Comparison of ENCODE assay signal across 18 cellular contexts in the genomic region with DNA sequence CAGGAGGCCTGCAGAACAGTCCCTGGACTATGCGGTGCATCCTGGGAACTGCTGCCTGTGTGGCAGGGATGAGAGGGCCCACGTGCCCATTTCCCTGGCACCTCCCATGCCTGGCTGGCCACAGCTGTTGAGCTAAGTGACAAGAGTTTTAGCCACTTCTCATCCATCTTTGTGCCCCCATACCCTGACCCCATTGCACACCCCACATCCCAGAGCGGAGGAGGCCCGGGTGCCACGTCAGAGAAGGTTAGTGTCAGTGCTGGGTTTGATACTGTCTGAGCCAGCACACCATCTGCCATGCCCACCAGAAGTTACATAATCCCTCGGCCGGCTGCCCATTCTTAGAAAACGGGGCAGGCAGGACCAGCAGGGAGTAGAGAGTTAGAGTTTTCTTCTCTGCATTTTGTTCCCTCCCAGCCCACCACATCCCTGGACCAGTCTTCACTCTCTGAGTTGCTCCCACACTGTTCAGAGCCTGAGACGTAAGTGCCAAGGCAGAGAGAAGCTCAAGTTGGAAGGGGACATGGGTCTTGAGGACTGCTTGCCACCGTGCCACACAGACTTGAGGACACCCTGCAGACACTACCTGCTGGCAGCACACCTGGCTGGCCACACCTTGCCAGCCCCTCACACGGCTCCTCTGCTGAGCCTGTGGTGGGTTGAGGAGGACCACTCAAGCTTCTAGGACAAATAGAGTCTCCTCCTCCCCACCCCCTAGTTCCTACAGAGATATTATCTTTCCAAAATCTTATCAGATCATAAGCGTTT. TPM values are rescaled to one million over a fixed set of nuclear protein-coding genes. Genes with fewer than 3 reads are reported as not detected.
DNase-seq lines count a peak whose midpoint lies in the region; ATAC-seq and TF ChIP-seq lines count a peak whose summit lies in the region.
"Had no signal": no experiment of that assay in that cellular context is flagged by ENCODE, and none has a peak within 500 bp of the region (broad histone marks: within the 10 kb centered on the region; RNA-seq: fewer than 3 reads in every experiment).

No MANE protein-coding gene starts in this region.

- H2AFZ ChIP-seq in osteoblast (ENCODE audit: low read length), result no peak overlapping the region

- no peaks in the 10 kb centered on the region for H3K27me3 ChIP-seq in heart left ventricle
- no peaks in the 10 kb centered on the region for H3K27me3 ChIP-seq in osteoblast (ENCODE audit: insufficient read depth, low read length)
- H3K27me3 ChIP-seq in uterus, result no peaks in the 10 kb centered on the region
- H3K27me3 ChIP-seq: gastroesophageal sphincter, transverse colon had no signal

- DNase-seq in heart left ventricle, result peak in 3 of 5 donors; percentile 25 to 40 (median 30)
- DNase-seq in left ventricle myocardium superior, result no peak
- peak; percentile 57 for DNase-seq in osteoblast (ENCODE audit: insufficient read length, low spot score, missing footprints)
- peak; percentile 10 to 12 for DNase-seq in uterus
- no peak for DNase-seq in T1000 (lab: John Stamatoyannopoulos, UW)
- DNase-seq: activated CD4-positive, alpha-beta memory T cell treated with anti-CD3 and anti-CD28 coated beads for 36 hours; activated naive CD4-positive, alpha-beta T cell treated with anti-CD3 and anti-CD28 coated beads, Interleukin-2, amount 10 ng/mL, durations not matched to agents 7 days and 5 days; activated T-cell treated with anti-CD3 and anti-CD28 coated beads, Interleukin-2, amount 50 U/mL, for 1 hour; DMS79; Kasumi-1; NCI-H1417; SW 1271; transverse colon had no signal

- H3K4me1 ChIP-seq in heart left ventricle, result peaks cover 4 to 66% (median 38%) of the 10 kb centered on the region in 12 donors
- peaks cover 26% of the 10 kb centered on the region for H3K4me1 ChIP-seq in osteoblast (ENCODE audit: insufficient read depth, low read length)
- H3K4me1 ChIP-seq in uterus, result no peaks in the 10 kb centered on the region
- H3K4me1 ChIP-seq: gastroesophageal sphincter had no signal

- intact Hi-C loops in heart left ventricle (cut with DNase I), result no loop called here
- intact Hi-C loops in left ventricle myocardium superior (cut with micrococcal nuclease), result no loop called here
- intact Hi-C loops in uterus (cut with DNase I; ENCODE audit: low total_unique reads), result no loop called here

- no peak overlapping the region for H3K4me2 ChIP-seq in osteoblast (ENCODE audit: insufficient read depth, low read length)

- peaks cover 41% of the 10 kb centered on the region for H4K20me1 ChIP-seq in osteoblast (ENCODE audit: insufficient read depth, low read length)

- H3K9me3 ChIP-seq in heart left ventricle (no peaks in the 10 kb centered on the region), osteoblast (ENCODE audit: low read depth, low read length) (no peaks in the 10 kb centered on the region), uterus (no peaks in the 10 kb centered on the region)
- H3K9me3 ChIP-seq: gastroesophageal sphincter, transverse colon had no signal

- 66 to 79% (median 73%) methylated on average over 11 to 12 of the region's 12 CpGs for WGBS in heart left ventricle, 4 donors

- H3K4me3 ChIP-seq in heart left ventricle (no peak overlapping the region), osteoblast (ENCODE audit: insufficient read depth, low read length) (no peak overlapping the region), uterus (no peak overlapping the region)
- H3K4me3 ChIP-seq: gastroesophageal sphincter, transverse colon had no signal

- H3K79me2 ChIP-seq in osteoblast (ENCODE audit: insufficient read depth, low read length), result peaks cover 32% of the 10 kb centered on the region

- no peak for TF ChIP-seq POLR2A in heart left ventricle (IDR thresholded peaks at IDR 0.05)
- no peak for TF ChIP-seq POLR2A in uterus (IDR thresholded peaks at IDR 0.05)

- H3K27ac ChIP-seq in heart left ventricle (no peak overlapping the region), cingulate gyrus (ENCODE audit: low read depth, low read length) (peak overlapping the region; percentile 75), osteoblast (ENCODE audit: low read depth, low read length) (no peak overlapping the region), uterus (no peak overlapping the region)
- H3K27ac ChIP-seq: C4-2B, gastroesophageal sphincter, transverse colon had no signal

- ATAC-seq in heart left ventricle (no peak), left ventricle myocardium superior (no peak), GM21529 (IDR thresholded peaks at IDR 0.05; ENCODE audit: unreplicated experiment) (no peak), SK-N-SH treated with all-trans-retinoic acid at 6 μM for 48 hours (no peak)
- ATAC-seq: gastroesophageal sphincter had no signal

- H3K36me3 ChIP-seq in heart left ventricle (peaks cover 0 to 9% (median 0%) of the 10 kb centered on the region in 9 donors), osteoblast (ENCODE audit: insufficient read depth, low read length) (no peaks in the 10 kb centered on the region), uterus (no peaks in the 10 kb centered on the region)
- H3K36me3 ChIP-seq: gastroesophageal sphincter, transverse colon had no signal

- no peak for TF ChIP-seq CTCF in heart left ventricle (IDR thresholded peaks at IDR 0.05)
- no peak for TF ChIP-seq CTCF in osteoblast (IDR thresholded peaks at IDR 0.05; ENCODE audit: extremely low read depth, low read depth, low read length)
- TF ChIP-seq CTCF in uterus (IDR thresholded peaks at IDR 0.05), result no peak

TF ChIP-seq in SK-N-SH treated with all-trans-retinoic acid at 6 μM for 48 hours, 23 proteins besides CTCF, POLR2A, EP300 and RAD21:
- TF ChIP-seq RARB (CRISPR knock-in tag; IDR thresholded peaks at IDR 0.05) (no peak), ZFP3 (CRISPR knock-in tag; IDR thresholded peaks at IDR 0.05) (no peak)
- TF ChIP-seq, protein P1, sequence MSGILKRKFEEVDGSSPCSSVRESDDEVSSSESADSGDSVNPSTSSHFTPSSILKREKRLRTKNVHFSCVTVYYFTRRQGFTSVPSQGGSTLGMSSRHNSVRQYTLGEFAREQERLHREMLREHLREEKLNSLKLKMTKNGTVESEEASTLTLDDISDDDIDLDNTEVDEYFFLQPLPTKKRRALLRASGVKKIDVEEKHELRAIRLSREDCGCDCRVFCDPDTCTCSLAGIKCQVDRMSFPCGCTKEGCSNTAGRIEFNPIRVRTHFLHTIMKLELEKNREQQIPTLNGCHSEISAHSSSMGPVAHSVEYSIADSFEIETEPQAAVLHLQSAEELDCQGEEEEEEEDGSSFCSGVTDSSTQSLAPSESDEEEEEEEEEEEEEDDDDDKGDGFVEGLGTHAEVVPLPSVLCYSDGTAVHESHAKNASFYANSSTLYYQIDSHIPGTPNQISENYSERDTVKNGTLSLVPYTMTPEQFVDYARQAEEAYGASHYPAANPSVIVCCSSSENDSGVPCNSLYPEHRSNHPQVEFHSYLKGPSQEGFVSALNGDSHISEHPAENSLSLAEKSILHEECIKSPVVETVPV (CRISPR knock-in tag; IDR thresholded peaks at IDR 0.05), result no peak
- TF ChIP-seq, protein P2, sequence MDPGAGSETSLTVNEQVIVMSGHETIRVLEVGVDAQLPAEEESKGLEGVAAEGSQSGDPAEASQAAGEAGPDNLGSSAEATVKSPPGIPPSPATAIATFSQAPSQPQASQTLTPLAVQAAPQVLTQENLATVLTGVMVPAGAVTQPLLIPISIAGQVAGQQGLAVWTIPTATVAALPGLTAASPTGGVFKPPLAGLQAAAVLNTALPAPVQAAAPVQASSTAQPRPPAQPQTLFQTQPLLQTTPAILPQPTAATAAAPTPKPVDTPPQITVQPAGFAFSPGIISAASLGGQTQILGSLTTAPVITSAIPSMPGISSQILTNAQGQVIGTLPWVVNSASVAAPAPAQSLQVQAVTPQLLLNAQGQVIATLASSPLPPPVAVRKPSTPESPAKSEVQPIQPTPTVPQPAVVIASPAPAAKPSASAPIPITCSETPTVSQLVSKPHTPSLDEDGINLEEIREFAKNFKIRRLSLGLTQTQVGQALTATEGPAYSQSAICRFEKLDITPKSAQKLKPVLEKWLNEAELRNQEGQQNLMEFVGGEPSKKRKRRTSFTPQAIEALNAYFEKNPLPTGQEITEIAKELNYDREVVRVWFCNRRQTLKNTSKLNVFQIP (CRISPR knock-in tag; IDR thresholded peaks at IDR 0.05; ENCODE audit: borderline replicate concordance, low read depth), result no peak

RNA-seq across cellular contexts. Expression of gene UNC5B, which starts 13.1 kb away (rescaled TPM):
- total RNA-seq in heart left ventricle (10 to 100 TPM in 6 of 9 donors, 1 to 10 TPM in 3; 6.9 to 22.8 (median 10.9) TPM), left ventricle myocardium superior (12.8 TPM), osteoblast (90.8 and 135 TPM in 2 replicates), uterus (10 to 100 TPM in 3 of 4 donors, 1 to 10 TPM in 1; 5.3 to 26.6 (median 17.7) TPM)
- polyA plus RNA-seq in heart left ventricle, result 1 to 10 TPM; 4.8 to 8.7 TPM

Comparison
In these comparisons a context has a peak if more than half of its experiments do, and no peak if none do; other contexts are left out.
1. DNase-seq: peak in heart left ventricle (3 of 5), osteoblast (single experiment) and uterus (2 of 2); none in left ventricle myocardium superior (single experiment) and T1000 (single experiment).